29 cellular contexts compared by ENCODE assay signal in the genomic region with DNA sequence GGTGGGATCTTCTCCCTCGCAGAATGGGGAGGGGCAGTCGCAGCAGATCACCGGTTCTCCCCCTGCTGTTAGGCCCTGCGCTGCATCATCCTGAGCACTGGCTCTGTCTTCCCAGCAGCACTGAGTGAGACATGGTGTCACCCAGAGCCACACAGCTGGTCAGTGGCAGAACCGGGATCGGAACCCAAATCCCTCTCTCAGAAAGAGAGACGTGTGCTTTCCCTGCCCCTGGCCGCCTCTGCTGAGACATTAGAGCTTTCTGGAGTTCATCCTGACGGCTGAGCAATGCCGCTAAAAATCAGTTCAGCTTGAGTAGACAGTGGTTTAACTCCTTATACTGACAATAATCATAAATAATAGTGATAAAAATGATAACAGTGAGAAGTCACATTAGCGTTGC.
"Had no signal": no experiment of that assay in that cellular context is flagged by ENCODE, and none has a peak within 500 bp of the region (broad histone marks: within the 10 kb centered on the region; RNA-seq: fewer than 3 reads in every experiment).

No MANE protein-coding gene starts in this region.

- H3K36me3 ChIP-seq: neural progenitor cell, neutrophil, right lobe of liver had no signal

- H3K27ac ChIP-seq: neural progenitor cell, neutrophil, pancreas, psoas muscle, right lobe of liver, skin epidermis, spleen, thoracic aorta, thyroid gland, tibial nerve, upper lobe of left lung, vagina had no signal

- H3K27me3 ChIP-seq: neural progenitor cell, neutrophil, pancreas, right lobe of liver, thyroid gland, tibial nerve, upper lobe of left lung, vagina had no signal

- H3K4me1 Mint-ChIP-seq: naive thymus-derived CD4-positive, alpha-beta T cell; natural killer cell; nephron; neural progenitor cell; stimulated activated memory B cell treated with anti-CD40 and anti-IgM and Interleukin-4, amounts not matched to agents 10 μg/mL and 1 μg/mL and 100 μg/mL, for 72 hours; stimulated activated naive CD8-positive, alpha-beta T cell treated with anti-CD3 and anti-CD28 coated beads, Interleukin-15, amount 100 ng/mL, for 72 hours had no signal

- H3K36me3 Mint-ChIP-seq: naive thymus-derived CD4-positive, alpha-beta T cell; natural killer cell; stimulated activated memory B cell treated with anti-CD40 and anti-IgM and Interleukin-4, amounts not matched to agents 10 μg/mL and 1 μg/mL and 100 μg/mL, for 72 hours had no signal

- H3K4me3 Mint-ChIP-seq: naive thymus-derived CD4-positive, alpha-beta T cell; natural killer cell; nephron; neural progenitor cell; stimulated activated memory B cell treated with anti-CD40 and anti-IgM and Interleukin-4, amounts not matched to agents 10 μg/mL and 1 μg/mL and 100 μg/mL, for 72 hours; stimulated activated naive CD8-positive, alpha-beta T cell treated with anti-CD3 and anti-CD28 coated beads, Interleukin-15, amount 100 ng/mL, for 72 hours had no signal

- H3K9me3 ChIP-seq: neutrophil, pancreas, psoas muscle, right lobe of liver, spleen, thoracic aorta, thyroid gland, tibial nerve, upper lobe of left lung, vagina had no signal

- H3K9me3 Mint-ChIP-seq: natural killer cell, neural progenitor cell had no signal

- H3K4me1 ChIP-seq: neural progenitor cell, pancreas, psoas muscle, right lobe of liver, spleen, thyroid gland, tibial nerve, upper lobe of left lung, vagina had no signal

- H3K27ac Mint-ChIP-seq: naive thymus-derived CD4-positive, alpha-beta T cell; natural killer cell; nephron; progenitor cell of endocrine pancreas; stimulated activated memory B cell treated with anti-CD40 and anti-IgM and Interleukin-4, amounts not matched to agents 10 μg/mL and 1 μg/mL and 100 μg/mL, for 72 hours; stimulated activated naive CD8-positive, alpha-beta T cell treated with anti-CD3 and anti-CD28 coated beads, Interleukin-15, amount 100 ng/mL, for 72 hours had no signal

- H3K27me3 Mint-ChIP-seq: progenitor cell of endocrine pancreas; stimulated activated naive CD8-positive, alpha-beta T cell treated with anti-CD3 and anti-CD28 coated beads, Interleukin-15, amount 100 ng/mL, for 72 hours had no signal

- ATAC-seq: naive thymus-derived CD4-positive, alpha-beta T cell; natural killer cell; pancreas; psoas muscle; stimulated activated memory B cell treated with anti-CD40 and anti-IgM and Interleukin-4, amounts not matched to agents 10 μg/mL and 1 μg/mL and 100 μg/mL, for 72 hours; stimulated activated naive CD8-positive, alpha-beta T cell treated with anti-CD3 and anti-CD28 coated beads, Interleukin-15, amount 100 ng/mL, for 72 hours; stimulated activated naive CD8-positive, alpha-beta T cell treated with anti-CD3 and anti-CD28 coated beads, Interleukin-15, Interleukin-2, amounts not matched to agents 100 U/mL and 50 U/mL, for 24 hours had no signal

- H3K4me3 ChIP-seq: neural progenitor cell, pancreas, psoas muscle, right lobe of liver, skin epidermis, smooth muscle cell, spleen, thoracic aorta, thyroid gland, tibial nerve, upper lobe of left lung, vagina had no signal

- DNase-seq: naive thymus-derived CD4-positive, alpha-beta T cell; natural killer cell; nucleus accumbens; pancreas; right lobe of liver; stimulated activated CD4-positive, alpha-beta T cell treated with anti-CD3 and anti-CD28 coated beads, Interleukin-12 subunit alpha, Interleukin-12 subunit beta, amount 100 ng/mL, for 4 hours; stimulated activated CD4-positive, alpha-beta T cell treated with anti-CD3 and anti-CD28 coated beads, Interleukin-1b, Interleukin-23, amount 100 ng/mL, for 48 hours; stimulated activated CD4-positive, alpha-beta T cell treated with anti-CD3 and anti-CD28 coated beads, Interleukin-4, amount 100 ng/mL, for 1 hour; stimulated activated CD4-positive, alpha-beta T cell treated with anti-CD3 and anti-CD28 coated beads, Interleukin-4, amount 100 ng/mL, for 4 hours; stimulated activated CD8-positive, alpha-beta memory T cell treated with anti-CD3 and anti-CD28 coated beads, Interleukin-4, amount 100 ng/mL, for 48 hours; stimulated activated naive CD4-positive, alpha-beta T cell; stimulated activated naive CD8-positive, alpha-beta T cell treated with anti-CD3 and anti-CD28 coated beads, Interleukin-15, amount 100 ng/mL, for 72 hours; stimulated activated naive CD8-positive, alpha-beta T cell treated with anti-CD3 and anti-CD28 coated beads, Interleukin-15, Interleukin-2, amounts not matched to agents 100 U/mL and 50 U/mL, for 24 hours; substantia nigra; thyroid gland; trophoblast cell had no signal
